ENCODE assay signal across 23 cellular contexts in the genomic region with DNA sequence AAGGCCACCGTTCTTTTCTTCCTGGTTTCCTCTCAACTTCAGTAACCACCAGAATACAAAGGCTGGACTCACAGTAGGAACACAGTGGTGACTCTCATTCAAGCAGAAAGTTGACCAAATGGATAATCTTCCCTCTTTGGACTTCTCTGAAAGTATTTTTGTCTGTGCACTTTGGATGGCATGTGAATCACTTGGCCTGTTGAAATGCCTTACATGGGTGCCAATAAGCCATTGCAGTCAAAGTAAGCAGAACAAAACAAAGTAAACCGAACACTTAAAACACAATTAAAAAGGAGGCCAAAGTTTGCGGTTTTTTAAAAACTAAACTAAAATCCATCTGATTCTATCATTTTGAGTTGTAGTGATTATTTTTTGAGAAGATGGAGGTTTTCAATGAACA.
"Had no signal": no experiment of that assay in that cellular context is flagged by ENCODE, and none has a peak within 500 bp of the region (broad histone marks: within the 10 kb centered on the region; RNA-seq: fewer than 3 reads in every experiment).

No MANE protein-coding gene starts in this region.

- H3K4me3 ChIP-seq: adrenal gland, ascending aorta, body of pancreas had no signal

- H3K4me1 ChIP-seq: adrenal gland, ascending aorta, body of pancreas had no signal

- H3K27ac ChIP-seq: adrenal gland, ascending aorta, body of pancreas had no signal

- ATAC-seq: activated T-cell treated with anti-CD3 and anti-CD28 coated beads, Interleukin-2, amount 50 U/mL, for 72 hours; body of pancreas; T-helper 17 cell; WTC11 had no signal

- H3K9me3 ChIP-seq: adrenal gland, ascending aorta, body of pancreas had no signal

- H3K27me3 ChIP-seq: adrenal gland, ascending aorta, body of pancreas had no signal

- H3K36me3 ChIP-seq: adrenal gland, ascending aorta had no signal

- DNase-seq: activated CD4-positive, alpha-beta T cell treated with anti-CD3 and anti-CD28 coated beads for 48 hours; activated CD4-positive, alpha-beta T cell treated with anti-CD3 and anti-CD28 coated beads, Interleukin-2, amount 50 U/mL, for 4 hours; activated CD4-positive, CD25-positive, alpha-beta regulatory T cell treated with anti-CD3 and anti-CD28 coated beads, Interleukin-2, amount 50 U/mL, for 72 hours; activated gamma-delta T cell treated with Interleukin-2 at 50 U/mL for 16 hours; activated naive CD4-positive, alpha-beta T cell treated with anti-CD3 and anti-CD28 coated beads, Interleukin-2, amount 10 ng/mL, durations not matched to agents 7 days and 5 days; activated naive CD8-positive, alpha-beta T cell treated with anti-CD3 and anti-CD28 coated beads for 36 hours; activated T-cell treated with anti-CD3 and anti-CD28 coated beads, Interleukin-2, amount 50 U/mL, for 72 hours; adrenal gland; body of pancreas; central memory CD4-positive, alpha-beta T cell; NCI-H1092; NCI-H1417; NCI-H1930; NCI-H2171; NCI-H345; NCI-H510A; NCI-H526 treated with DMSO at 0.1 percent for 48 hours; NCI-H82; SIG-M5; T-helper 17 cell; T-helper 9 cell had no signal
